Comparison of ENCODE assay signal across 8 cellular contexts in the genomic region with DNA sequence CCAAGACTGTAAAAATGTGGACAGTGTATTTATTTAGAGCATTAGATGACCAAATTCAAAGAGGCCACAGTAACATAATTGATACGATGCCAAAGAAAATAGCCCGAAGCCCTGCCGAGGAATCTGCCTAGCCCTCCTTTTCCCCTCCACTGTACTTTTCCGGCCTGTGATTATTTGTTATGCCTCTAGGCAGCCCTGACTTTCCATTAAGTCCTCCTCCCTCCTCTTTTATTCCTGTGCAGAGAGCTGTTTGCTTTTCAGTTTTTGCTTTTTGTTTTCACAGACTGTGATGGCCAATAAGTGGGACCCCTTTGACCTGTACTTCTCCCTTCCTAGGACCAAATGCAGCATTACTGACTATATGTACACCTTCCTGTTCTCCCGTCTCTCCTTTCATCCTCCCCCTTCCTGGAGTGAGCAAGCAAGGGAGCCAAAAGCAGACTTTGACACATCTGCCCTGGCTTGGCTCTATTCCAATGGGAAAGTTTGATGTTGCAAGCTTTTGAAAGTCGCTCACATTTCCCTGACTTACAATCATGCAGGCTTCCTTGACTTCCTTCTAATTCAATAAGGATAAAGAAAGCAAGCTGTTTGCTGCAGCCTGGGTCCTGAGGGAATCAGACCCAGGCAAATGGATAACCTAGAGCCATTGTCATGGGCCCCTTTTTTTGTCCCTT.
DNase-seq lines count a peak whose midpoint lies in the region; FAIRE-seq and TF ChIP-seq lines count a peak whose summit lies in the region.

No MANE protein-coding gene starts in this region.

- no peaks in the 10 kb centered on the region for H3K36me3 ChIP-seq in testis (ENCODE audit: low read depth, missing control alignments)

- H3K4me3 Mint-ChIP-seq in nephron progenitor cell: no peak overlapping the region

- 33 to 40% methylated on average over 6 of the region's 6 CpGs for WGBS in testis, 2 donors

- no peaks in the 10 kb centered on the region for H3K36me3 Mint-ChIP-seq in nephron progenitor cell (ENCODE audit: low read depth)

- intact Hi-C loops in testis (cut with DNase I; ENCODE audit: low total_unique reads): no loop called here

- H3K27ac Mint-ChIP-seq in nephron progenitor cell: no peak overlapping the region

- no peaks in the 10 kb centered on the region for H3K27me3 ChIP-seq in testis

- H3K4me1 Mint-ChIP-seq in nephron progenitor cell: peaks cover 11% of the 10 kb centered on the region

- H3K27me3 Mint-ChIP-seq in nephron progenitor cell (ENCODE audit: low read depth, poor library complexity): peaks cover 3% of the 10 kb centered on the region

- peaks cover 13% of the 10 kb centered on the region for H3K4me1 ChIP-seq in testis

- H3K9me3 Mint-ChIP-seq in nephron progenitor cell: no peaks in the 10 kb centered on the region

- FAIRE-seq in HTR-8/SVneo (lab: Jason Lieb, UNC): peak; percentile 65

- no peak overlapping the region for H3K4me3 ChIP-seq in testis

- H3K27ac ChIP-seq in testis: peak overlapping the region in 1 of 2 donors; percentile 24

- peak; percentile 73 for DNase-seq in HTR-8/SVneo (ENCODE audit: insufficient read length, low spot score)
- peak; percentile 51 for DNase-seq in SW480 (ENCODE audit: low spot score)
- DNase-seq in iris pigment epithelial cell (ENCODE audit: low read depth): peak; percentile 95
- DNase-seq in testis: peak; percentile 62
- DNase-seq in nephron progenitor cell: no peak
- no peak for DNase-seq in activated CD4-positive, alpha-beta T cell treated with anti-CD3 and anti-CD28 coated beads, Interleukin-2, amount 50 U/mL, for 4 hours
- no peak for DNase-seq in activated T-cell treated with anti-CD3 and anti-CD28 coated beads, Interleukin-2, amount 50 U/mL, for 1 hour
- DNase-seq in occipital lobe (lab: John Stamatoyannopoulos, UW): no peak

- TF ChIP-seq POLR2A in testis (IDR thresholded peaks at IDR 0.05): no peak

- no peak for TF ChIP-seq CTCF in testis (IDR thresholded peaks at IDR 0.05)
- TF ChIP-seq CTCF in nephron progenitor cell (IDR thresholded peaks at IDR 0.05): no peak

- H3K9me3 ChIP-seq in testis: no peaks in the 10 kb centered on the region

Comparison
In these comparisons a context has a peak if more than half of its experiments do, and no peak if none do; other contexts are left out.
1. DNase-seq: peak in HTR-8/SVneo (single experiment), SW480 (single experiment), iris pigment epithelial cell (single experiment) and testis (single experiment); none in nephron progenitor cell (single experiment), activated CD4-positive, alpha-beta T cell treated with anti-CD3 and anti-CD28 coated beads, Interleukin-2, amount 50 U/mL, for 4 hours (0 of 2), activated T-cell treated with anti-CD3 and anti-CD28 coated beads, Interleukin-2, amount 50 U/mL, for 1 hour (single experiment) and occipital lobe (single experiment).